Comparison of ENCODE assay signal across 1 cellular context in genomic region chr2:196333397-196333796, GRCh38.
TF ChIP-seq lines count a peak whose summit lies in the region.

No MANE protein-coding gene starts in this region.

TF ChIP-seq in IMR-90, 13 proteins besides CTCF, POLR2A, EP300 and RAD21:
- no peak for TF ChIP-seq ELK1 (IDR thresholded peaks at IDR 0.05; ENCODE audit: borderline replicate concordance, low read depth, low read length)
- TF ChIP-seq BHLHE40 (IDR thresholded peaks at IDR 0.05; ENCODE audit: low read depth, low read length), result no peak
- no peak for TF ChIP-seq MAZ (IDR thresholded peaks at IDR 0.05; ENCODE audit: borderline replicate concordance, low read depth, low read length)
- TF ChIP-seq CEBPB (IDR thresholded peaks at IDR 0.05; ENCODE audit: low read depth, low read length), result no peak
- no peak for TF ChIP-seq NFE2L2 (IDR thresholded peaks at IDR 0.05; ENCODE audit: low read depth, low read length)
- no peak for TF ChIP-seq USF2 (IDR thresholded peaks at IDR 0.05; ENCODE audit: low read depth, low read length)
